Comparison of ENCODE assay signal across 15 cellular contexts in the genomic region with DNA sequence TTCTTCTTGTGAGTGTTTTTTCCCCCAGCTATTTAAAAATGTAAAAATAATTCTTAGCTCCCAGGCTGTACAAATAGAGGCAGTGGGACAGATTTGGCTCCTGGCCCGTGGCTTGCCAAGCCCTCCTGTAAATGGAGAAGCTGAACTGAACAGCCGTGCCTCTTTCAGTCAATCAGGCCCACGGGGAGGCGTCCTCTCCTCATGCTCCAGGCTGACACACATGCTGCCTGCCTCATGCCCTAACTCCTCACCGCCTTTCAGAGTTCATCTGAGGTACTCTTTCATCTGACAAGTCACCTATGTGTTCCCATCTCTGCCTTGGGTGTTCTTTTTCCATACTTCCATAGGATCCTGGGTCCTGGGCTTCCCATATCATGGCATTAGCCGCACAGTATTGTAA. TPM values are rescaled to one million over a fixed set of nuclear protein-coding genes. Genes with fewer than 3 reads are reported as not detected.
DNase-seq lines count a peak whose midpoint lies in the region; ATAC-seq and TF ChIP-seq lines count a peak whose summit lies in the region.
"Had no signal": no experiment of that assay in that cellular context is flagged by ENCODE, and none has a peak within 500 bp of the region (broad histone marks: within the 10 kb centered on the region; RNA-seq: fewer than 3 reads in every experiment).

No MANE protein-coding gene starts in this region.

- 51 to 72% methylated on average over 6 of the region's 6 CpGs for WGBS in lung, 2 donors

- no peak overlapping the region for H3K4me3 Mint-ChIP-seq in activated CD8-positive, alpha-beta T cell treated with anti-CD3 and anti-CD28 coated beads for 36 hours
- H3K4me3 Mint-ChIP-seq: T-helper 17 cell had no signal

- H3K36me3 ChIP-seq in lung (ENCODE audit: control insufficient read depth in 2 of 2, insufficient read depth in 2 of 2, low read length in 2 of 2): peaks cover 4 to 27% of the 10 kb centered on the region in 2 donors

- no peaks in the 10 kb centered on the region for H3K27me3 ChIP-seq in lung (ENCODE audit: control insufficient read depth, insufficient read depth)

- CTCF ChIA-PET in activated CD8-positive, alpha-beta T cell treated with anti-CD3 and anti-CD28 coated beads for 36 hours (lab: Charles Lee): interaction anchor here (1.2 to 1.5 kb wide), 2 partner anchors 11 to 132 kb away, joined by 3 to 6 read pairs; no protein-coding TSS in a partner anchor
- CTCF ChIA-PET in HEK293T (lab: Yijun Ruan, JAX): no interaction called here

- peaks cover 30% of the 10 kb centered on the region for H3K4me1 Mint-ChIP-seq in activated CD8-positive, alpha-beta T cell treated with anti-CD3 and anti-CD28 coated beads for 36 hours (ENCODE audit: low read depth)

- H3K27me3 Mint-ChIP-seq in activated CD8-positive, alpha-beta T cell treated with anti-CD3 and anti-CD28 coated beads for 36 hours: no peaks in the 10 kb centered on the region
- H3K27me3 Mint-ChIP-seq: T-helper 17 cell had no signal

- TF ChIP-seq CTCF in activated CD8-positive, alpha-beta T cell treated with anti-CD3 and anti-CD28 coated beads for 36 hours (IDR thresholded peaks at IDR 0.05): no peak
- TF ChIP-seq CTCF in lung (IDR thresholded peaks at IDR 0.05; ENCODE audit: control extremely low read depth, extremely low read depth): no peak

- H3K27ac ChIP-seq in lung (ENCODE audit: low read depth in 1 of 2, low read length in 1 of 2): no peak overlapping the region

- POLR2A ChIA-PET in activated CD8-positive, alpha-beta T cell treated with anti-CD3 and anti-CD28 coated beads for 36 hours (lab: Charles Lee): interaction anchor here (0.6 kb wide), 1 partner anchor 24 kb away, joined by 3 read pairs; no protein-coding TSS in a partner anchor
- POLR2A ChIA-PET in HEK293T (lab: Yijun Ruan, JAX): no interaction called here

- intact Hi-C loops in activated CD8-positive, alpha-beta T cell treated with anti-CD3 and anti-CD28 coated beads for 36 hours (cut with micrococcal nuclease): no loop called here

- no peak for TF ChIP-seq POLR2A in GM18505 (IDR thresholded peaks at IDR 0.05; ENCODE audit: borderline replicate concordance, extremely low read depth, insufficient read depth, insufficient read length)

- peak; percentile 27 for DNase-seq in Ammon's horn (ENCODE audit: low spot score)
- DNase-seq in DMS 273 (lab: John Stamatoyannopoulos, UW; ENCODE audit: unreplicated experiment): peak; percentile 75
- DNase-seq in activated CD8-positive, alpha-beta T cell treated with anti-CD3 and anti-CD28 coated beads for 36 hours: no peak
- peak; percentile 27 for DNase-seq in lung (ENCODE audit: low spot score)
- DNase-seq in activated gamma-delta T cell treated with Interleukin-2 at 50 U/mL for 16 hours: no peak
- DNase-seq in amniotic stem cell (lab: John Stamatoyannopoulos, UW): no peak
- DNase-seq in HEK293T (ENCODE audit: extremely low spot score): no peak
- DNase-seq: GF-D8; NCI-H226; stimulated activated CD4-positive, alpha-beta T cell treated with anti-CD3 and anti-CD28 coated beads, Interleukin-2, amount 100 ng/mL, for 48 hours; stimulated activated naive CD4-positive, alpha-beta T cell; T-helper 17 cell had no signal

- peaks cover 67% of the 10 kb centered on the region for H3K36me3 Mint-ChIP-seq in activated CD8-positive, alpha-beta T cell treated with anti-CD3 and anti-CD28 coated beads for 36 hours (ENCODE audit: low read depth)

- ATAC-seq in activated CD8-positive, alpha-beta T cell treated with anti-CD3 and anti-CD28 coated beads for 36 hours: no peak
- ATAC-seq in lung (ENCODE audit: insufficient read depth, low FRiP score) (no peak), GM18505 (IDR thresholded peaks at IDR 0.05; ENCODE audit: unreplicated experiment) (no peak)
- ATAC-seq: T-helper 17 cell had no signal

- H3K4me1 ChIP-seq in lung (ENCODE audit: control insufficient read depth in 2 of 2, insufficient read depth in 2 of 2, low read length in 2 of 2): peaks cover 0 to 8% of the 10 kb centered on the region in 2 donors

- H3K9me3 ChIP-seq in lung (ENCODE audit: control insufficient read depth in 2 of 2, insufficient read depth in 1 of 2, low read length in 1 of 2): no peaks in the 10 kb centered on the region

- no peak overlapping the region for H3K4me3 ChIP-seq in lung

- H3K9me3 Mint-ChIP-seq in activated CD8-positive, alpha-beta T cell treated with anti-CD3 and anti-CD28 coated beads for 36 hours: no peaks in the 10 kb centered on the region

- H3K27ac Mint-ChIP-seq in activated CD8-positive, alpha-beta T cell treated with anti-CD3 and anti-CD28 coated beads for 36 hours: peak overlapping the region; percentile 77

TF ChIP-seq in HEK293T, 16 proteins besides CTCF, POLR2A, EP300 and RAD21:
- TF ChIP-seq L3MBTL2 (conservative IDR thresholded peaks at IDR 0.05) (no peak), FOXA1 (IDR thresholded peaks at IDR 0.05) (no peak), SP1 (IDR thresholded peaks at IDR 0.05) (no peak), SUZ12 (IDR thresholded peaks at IDR 0.05) (no peak), ARNT (IDR thresholded peaks at IDR 0.05) (no peak), FOXM1 (IDR thresholded peaks at IDR 0.05; ENCODE audit: borderline replicate concordance) (no peak), ELF4 (IDR thresholded peaks at IDR 0.05) (no peak), HDGF (IDR thresholded peaks at IDR 0.05; ENCODE audit: borderline replicate concordance) (no peak), CTBP1 (IDR thresholded peaks at IDR 0.05; ENCODE audit: borderline replicate concordance) (no peak), LEF1 (IDR thresholded peaks at IDR 0.05; ENCODE audit: borderline replicate concordance) (no peak), BHLHE40 (IDR thresholded peaks at IDR 0.05; ENCODE audit: borderline replicate concordance) (no peak), FOXK2 (IDR thresholded peaks at IDR 0.05) (no peak), NFRKB (IDR thresholded peaks at IDR 0.05) (no peak)
- TF ChIP-seq, protein P1, sequence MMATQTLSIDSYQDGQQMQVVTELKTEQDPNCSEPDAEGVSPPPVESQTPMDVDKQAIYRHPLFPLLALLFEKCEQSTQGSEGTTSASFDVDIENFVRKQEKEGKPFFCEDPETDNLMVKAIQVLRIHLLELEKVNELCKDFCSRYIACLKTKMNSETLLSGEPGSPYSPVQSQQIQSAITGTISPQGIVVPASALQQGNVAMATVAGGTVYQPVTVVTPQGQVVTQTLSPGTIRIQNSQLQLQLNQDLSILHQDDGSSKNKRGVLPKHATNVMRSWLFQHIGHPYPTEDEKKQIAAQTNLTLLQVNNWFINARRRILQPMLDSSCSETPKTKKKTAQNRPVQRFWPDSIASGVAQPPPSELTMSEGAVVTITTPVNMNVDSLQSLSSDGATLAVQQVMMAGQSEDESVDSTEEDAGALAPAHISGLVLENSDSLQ (IDR thresholded peaks at IDR 0.05): no peak

RNA-seq across cellular contexts. Expression of a gene that starts 58.9 kb away (rescaled TPM):
- not detected for total RNA-seq in activated CD8-positive, alpha-beta T cell treated with anti-CD3 and anti-CD28 coated beads for 36 hours
- under 1 TPM in 1 of 2 donors, not detected in 1; 0.31 TPM for total RNA-seq in lung
- not detected for polyA plus RNA-seq in lung
- total RNA-seq: activated CD8-positive, alpha-beta memory T cell treated with anti-CD3 and anti-CD28 coated beads for 36 hours; H4; T-helper 17 cell had no signal

Comparison
In these comparisons a context has a peak if more than half of its experiments do, and no peak if none do; other contexts are left out.
1. DNase-seq: peak in Ammon's horn (single experiment), DMS 273 (single experiment) and lung (single experiment); none in activated CD8-positive, alpha-beta T cell treated with anti-CD3 and anti-CD28 coated beads for 36 hours (single experiment), activated gamma-delta T cell treated with Interleukin-2 at 50 U/mL for 16 hours (single experiment), amniotic stem cell (single experiment) and HEK293T (single experiment).